In genomic region chr6:29907637-29908340, GRCh38 we compare ENCODE assay signal across 1 cellular context.
TF ChIP-seq lines count a peak whose summit lies in the region.

No MANE protein-coding gene starts in this region.

TF ChIP-seq in HepG2, 621 proteins besides CTCF, POLR2A, EP300 and RAD21 (continued from another document):
- TF ChIP-seq AHDC1 (CRISPR knock-in tag; IDR thresholded peaks at IDR 0.05; ENCODE audit: borderline replicate concordance) = peak; percentile 40; the same call in 1 of the 2 replicates
- no peak; the same call in 1 of the 2 replicates for TF ChIP-seq ZNF501 (CRISPR knock-in tag; IDR thresholded peaks at IDR 0.05)
- TF ChIP-seq ZNF687 (CRISPR knock-in tag; IDR thresholded peaks at IDR 0.05) = peak; percentile 55
- TF ChIP-seq HDAC1 (CRISPR knock-in tag; IDR thresholded peaks at IDR 0.05) = peak; percentile 51; the same call in 1 of the 2 replicates
- no peak for TF ChIP-seq ZNF224 (CRISPR knock-in tag; IDR thresholded peaks at IDR 0.05)
- TF ChIP-seq CEBPB (IDR thresholded peaks at IDR 0.05; ENCODE audit: borderline replicate concordance, low read depth, low read length) = peak; percentile 20; the same call in 1 of the 2 replicates
- TF ChIP-seq ATF4 (CRISPR knock-in tag; IDR thresholded peaks at IDR 0.05) = no peak
- TF ChIP-seq ZNF235 (CRISPR knock-in tag; IDR thresholded peaks at IDR 0.05; ENCODE audit: borderline replicate concordance) = no peak
- TF ChIP-seq, protein P1, sequence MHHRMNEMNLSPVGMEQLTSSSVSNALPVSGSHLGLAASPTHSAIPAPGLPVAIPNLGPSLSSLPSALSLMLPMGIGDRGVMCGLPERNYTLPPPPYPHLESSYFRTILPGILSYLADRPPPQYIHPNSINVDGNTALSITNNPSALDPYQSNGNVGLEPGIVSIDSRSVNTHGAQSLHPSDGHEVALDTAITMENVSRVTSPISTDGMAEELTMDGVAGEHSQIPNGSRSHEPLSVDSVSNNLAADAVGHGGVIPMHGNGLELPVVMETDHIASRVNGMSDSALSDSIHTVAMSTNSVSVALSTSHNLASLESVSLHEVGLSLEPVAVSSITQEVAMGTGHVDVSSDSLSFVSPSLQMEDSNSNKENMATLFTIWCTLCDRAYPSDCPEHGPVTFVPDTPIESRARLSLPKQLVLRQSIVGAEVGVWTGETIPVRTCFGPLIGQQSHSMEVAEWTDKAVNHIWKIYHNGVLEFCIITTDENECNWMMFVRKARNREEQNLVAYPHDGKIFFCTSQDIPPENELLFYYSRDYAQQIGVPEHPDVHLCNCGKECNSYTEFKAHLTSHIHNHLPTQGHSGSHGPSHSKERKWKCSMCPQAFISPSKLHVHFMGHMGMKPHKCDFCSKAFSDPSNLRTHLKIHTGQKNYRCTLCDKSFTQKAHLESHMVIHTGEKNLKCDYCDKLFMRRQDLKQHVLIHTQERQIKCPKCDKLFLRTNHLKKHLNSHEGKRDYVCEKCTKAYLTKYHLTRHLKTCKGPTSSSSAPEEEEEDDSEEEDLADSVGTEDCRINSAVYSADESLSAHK (CRISPR knock-in tag; IDR thresholded peaks at IDR 0.05; ENCODE audit: borderline replicate concordance) = no peak
- TF ChIP-seq TCF7L2 (IDR thresholded peaks at IDR 0.05; ENCODE audit: low read depth, low read length) = no peak
- TF ChIP-seq FOXA1 (IDR thresholded peaks at IDR 0.05) = no peak
- TF ChIP-seq FOXA1 (CRISPR knock-in tag; IDR thresholded peaks at IDR 0.05) = no peak
- TF ChIP-seq PHF21A (CRISPR knock-in tag; IDR thresholded peaks at IDR 0.05) = peak; percentile 68; the same call in 1 of the 2 replicates
- TF ChIP-seq, protein P2, sequence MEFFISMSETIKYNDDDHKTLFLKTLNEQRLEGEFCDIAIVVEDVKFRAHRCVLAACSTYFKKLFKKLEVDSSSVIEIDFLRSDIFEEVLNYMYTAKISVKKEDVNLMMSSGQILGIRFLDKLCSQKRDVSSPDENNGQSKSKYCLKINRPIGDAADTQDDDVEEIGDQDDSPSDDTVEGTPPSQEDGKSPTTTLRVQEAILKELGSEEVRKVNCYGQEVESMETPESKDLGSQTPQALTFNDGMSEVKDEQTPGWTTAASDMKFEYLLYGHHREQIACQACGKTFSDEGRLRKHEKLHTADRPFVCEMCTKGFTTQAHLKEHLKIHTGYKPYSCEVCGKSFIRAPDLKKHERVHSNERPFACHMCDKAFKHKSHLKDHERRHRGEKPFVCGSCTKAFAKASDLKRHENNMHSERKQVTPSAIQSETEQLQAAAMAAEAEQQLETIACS (CRISPR knock-in tag; IDR thresholded peaks at IDR 0.05) = no peak
- no peak for TF ChIP-seq GABPA (IDR thresholded peaks at IDR 0.05; ENCODE audit: low read depth, low read length)
- TF ChIP-seq GABPA (CRISPR knock-in tag; IDR thresholded peaks at IDR 0.05; ENCODE audit: low read depth) = peak; percentile 55; the same call in 1 of the 2 replicates
